In genomic region chr9:125455876-125456275, GRCh38 we compare ENCODE assay signal across 21 cellular contexts.
DNase-seq lines count a peak whose midpoint lies in the region; ATAC-seq, FAIRE-seq and TF ChIP-seq lines count a peak whose summit lies in the region.
"Had no signal": no experiment of that assay in that cellular context is flagged by ENCODE, and none has a peak within 500 bp of the region (broad histone marks: within the 10 kb centered on the region; RNA-seq: fewer than 3 reads in every experiment).

No MANE protein-coding gene starts in this region.

- H3K27me3 Mint-ChIP-seq in WTC11 (ENCODE audit: low read depth): peaks cover 2% of the 10 kb centered on the region
- H3K27me3 Mint-ChIP-seq: CD4-positive, alpha-beta memory T cell had no signal

- H3K27ac Mint-ChIP-seq in WTC11: no peak overlapping the region
- H3K27ac Mint-ChIP-seq: HFFc6 had no signal

- H3K27ac ChIP-seq in HCT116 (ENCODE audit: low read depth, low read length) (no peak overlapping the region), K562 (ENCODE audit: extremely low read depth, low read depth, low read length) (no peak overlapping the region)

- no peak for DNase-seq in HCT116 (ENCODE audit: low read depth, low spot score)
- peak; percentile 10 for DNase-seq in OCI-M1 (lab: John Stamatoyannopoulos, UW)
- DNase-seq in WTC11 (ENCODE audit: low spot score): no peak
- no peak for DNase-seq in K562 (ENCODE audit: extremely low read depth in 1 of 4, low spot score in 3 of 4)
- no peak for DNase-seq in GOT3 (lab: John Stamatoyannopoulos, UW)
- no peak for DNase-seq in 8988T
- DNase-seq in DMS79 treated with DMSO at 0.1 percent for 48 hours (lab: John Stamatoyannopoulos, UW): no peak
- DNase-seq: C1 segment of cervical spinal cord; Calu3; CD4-positive, alpha-beta memory T cell; COR-L47; DMS53; DND-41; H7; HCEC 1CT; HFFc6 had no signal

- H3K4me3 Mint-ChIP-seq in WTC11: no peak overlapping the region
- H3K4me3 Mint-ChIP-seq: CD4-positive, alpha-beta memory T cell; HFFc6 had no signal

- TF ChIP-seq CTCF in HCT116 (IDR thresholded peaks at IDR 0.05 in 2 of 3, conservative IDR thresholded peaks at IDR 0.05 in 1 of 3; ENCODE audit: borderline replicate concordance in 1 of 3, insufficient read depth in 1 of 3, low read depth in 2 of 3, low read length in 2 of 3) (no peak), WTC11 (IDR thresholded peaks at IDR 0.05) (no peak), K562 (IDR thresholded peaks at IDR 0.05 in 2 of 3, conservative IDR thresholded peaks at IDR 0.05 in 1 of 3; ENCODE audit: insufficient read depth in 2 of 3, low read depth in 1 of 3, low read length in 3 of 3) (no peak)

- H3K9me2 ChIP-seq in HCT116 (ENCODE audit: insufficient read depth): no peaks in the 10 kb centered on the region

- H3K79me2 ChIP-seq in HCT116 (ENCODE audit: insufficient read depth, low read length) (no peaks in the 10 kb centered on the region), K562 (ENCODE audit: control insufficient read depth, insufficient read depth, low read length) (no peaks in the 10 kb centered on the region)

- no peaks in the 10 kb centered on the region for H4K20me1 ChIP-seq in HCT116 (ENCODE audit: insufficient read depth)
- no peaks in the 10 kb centered on the region for H4K20me1 ChIP-seq in K562 (replicated peaks; ENCODE audit: control insufficient read depth, insufficient read depth, low read length)

- no peak for TF ChIP-seq EP300 in K562 (IDR thresholded peaks at IDR 0.05; ENCODE audit: low read length)

- H3K4me3 ChIP-seq in HCT116 (replicated peaks in 1 of 2; ENCODE audit: low read depth in 1 of 2, low read length in 2 of 2) (no peak overlapping the region), K562 (no peak overlapping the region)

- no peak for ATAC-seq in HCT116
- no peak for ATAC-seq in WTC11
- ATAC-seq in K562: no peak
- ATAC-seq in HG03280 (IDR thresholded peaks at IDR 0.05; ENCODE audit: unreplicated experiment): no peak

- H3K27me3 ChIP-seq in HCT116 (ENCODE audit: insufficient read depth, low read length) (no peaks in the 10 kb centered on the region), K562 (ENCODE audit: control insufficient read depth in 2 of 2, insufficient read depth in 2 of 2, low read length in 2 of 2) (no peaks in the 10 kb centered on the region)

- CTCF ChIA-PET in HCT116 (lab: Charles Lee): no interaction called here
- CTCF ChIA-PET in WTC11 (lab: Charles Lee): no interaction called here
- CTCF ChIA-PET in K562 (lab: Yijun Ruan, JAX; ENCODE audit: low intra/inter-chr PET ratio): no interaction called here

- H3K4me2 ChIP-seq in HCT116 (ENCODE audit: low read length): no peak overlapping the region
- no peak overlapping the region for H3K4me2 ChIP-seq in K562 (ENCODE audit: insufficient read depth, low read length)

- intact Hi-C loops in HCT116 (cut with micrococcal nuclease): no loop called here
- intact Hi-C loops in K562 (cut with micrococcal nuclease): no loop called here

- H3K36me3 ChIP-seq in HCT116 (ENCODE audit: control insufficient read depth in 1 of 2, insufficient read depth in 2 of 2, low read length in 2 of 2) (no peaks in the 10 kb centered on the region), K562 (ENCODE audit: control insufficient read depth, insufficient read depth, low read length) (peaks cover 5% of the 10 kb centered on the region; the same call in 1 of the 3 replicates)

- no peaks in the 10 kb centered on the region for H3K9me1 ChIP-seq in K562 (ENCODE audit: control insufficient read depth, insufficient read depth, low read length)

- RAD21 ChIA-PET in HCT116 (lab: Charles Lee; ENCODE audit: low non-redundant PET in 1 of 2, low total read pairs in 2 of 2, uncharacterized antibody in 2 of 2, unreplicated experiment in 2 of 2): no interaction called here

- POLR2A ChIA-PET in HCT116 (lab: Charles Lee): no interaction called here
- POLR2A ChIA-PET in WTC11 (lab: Charles Lee): no interaction called here
- POLR2A ChIA-PET in K562 (lab: Yijun Ruan, JAX): interaction anchor here (1.7 kb wide), 1 partner anchor 18 kb away, joined by 3 read pairs; no protein-coding TSS in a partner anchor

- H3K36me3 Mint-ChIP-seq in WTC11: peaks cover 71% of the 10 kb centered on the region

- H3K4me1 Mint-ChIP-seq in WTC11: peaks cover 14% of the 10 kb centered on the region

- peaks cover 9 to 13% of the 10 kb centered on the region in 2 experiments; a peak in 2 of 4 replicates for H3K9me3 ChIP-seq in HCT116 (ENCODE audit: control insufficient read depth in 1 of 2, insufficient read depth in 1 of 2, low read depth in 1 of 2, low read length in 2 of 2)
- peaks cover 18% of the 10 kb centered on the region for H3K9me3 ChIP-seq in K562 (replicated peaks; ENCODE audit: control insufficient read depth, insufficient read depth, low read depth, low read length)

- 100% methylated on average over 4 of the region's 4 CpGs for WGBS in K562 (ENCODE audit: insufficient coverage, low coverage, missing lambda C conversion rate)

- H3K9ac ChIP-seq in HCT116 (ENCODE audit: low read length) (no peak overlapping the region), K562 (ENCODE audit: insufficient read depth in 1 of 2, low read depth in 2 of 2, low read length in 2 of 2) (no peak overlapping the region)

- H3K4me1 ChIP-seq in HCT116 (ENCODE audit: control insufficient read depth in 1 of 2, insufficient read depth in 2 of 2, low read length in 2 of 2) (no peaks in the 10 kb centered on the region), K562 (replicated peaks in 1 of 2; ENCODE audit: control insufficient read depth in 2 of 2, insufficient read depth in 2 of 2, low read length in 2 of 2) (no peaks in the 10 kb centered on the region; a peak in 1 of 5 replicates)

- peaks cover 38% of the 10 kb centered on the region for H3K9me3 Mint-ChIP-seq in WTC11

- TF ChIP-seq POLR2A in HCT116 (IDR thresholded peaks at IDR 0.05; ENCODE audit: borderline replicate concordance, extremely low read depth, insufficient read depth, insufficient read length) (no peak), K562 (conservative IDR thresholded peaks at IDR 0.05) (no peak)

- H2AFZ ChIP-seq in HCT116 (ENCODE audit: low read depth, low read length, poor library complexity, severe bottlenecking) (no peak overlapping the region), K562 (ENCODE audit: low read depth, low read length) (no peak overlapping the region)

- in situ Hi-C loops in K562 (cut with MboI): no loop called here

- no peak for FAIRE-seq in K562 (lab: Jason Lieb, UNC)
- FAIRE-seq: G401.6, GM12891, GM18507, H1 had no signal

- no peak for TF ChIP-seq RAD21 in HCT116 (IDR thresholded peaks at IDR 0.05; ENCODE audit: low read depth)
- TF ChIP-seq RAD21 in K562 (CRISPR knock-in tag; conservative IDR thresholded peaks at IDR 0.05 in 1 of 2, IDR thresholded peaks at IDR 0.05 in 1 of 2): no peak

- BruUV-seq in HCT116 (replicated peaks; lab: Mats Ljungman, UMichigan) (TSS peak; percentile 25), K562 (replicated peaks; lab: Mats Ljungman, UMichigan) (no TSS peak)

TF ChIP-seq in HCT116, 20 proteins besides CTCF, POLR2A, EP300 and RAD21 (continues in another document):
- no peak for TF ChIP-seq YY1 (IDR thresholded peaks at IDR 0.05; ENCODE audit: extremely low read depth, insufficient replicate concordance, low read depth, low read length)
- no peak for TF ChIP-seq TCF7L2 (IDR thresholded peaks at IDR 0.05; ENCODE audit: borderline replicate concordance, extremely low read depth, insufficient read depth, insufficient read length)
- TF ChIP-seq, protein P1, sequence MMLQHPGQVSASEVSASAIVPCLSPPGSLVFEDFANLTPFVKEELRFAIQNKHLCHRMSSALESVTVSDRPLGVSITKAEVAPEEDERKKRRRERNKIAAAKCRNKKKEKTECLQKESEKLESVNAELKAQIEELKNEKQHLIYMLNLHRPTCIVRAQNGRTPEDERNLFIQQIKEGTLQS (IDR thresholded peaks at IDR 0.05): no peak
- TF ChIP-seq JUND (IDR thresholded peaks at IDR 0.05): no peak
- no peak for TF ChIP-seq ELF1 (IDR thresholded peaks at IDR 0.05; ENCODE audit: borderline replicate concordance, low read depth)
- TF ChIP-seq POLR2AphosphoS5 (IDR thresholded peaks at IDR 0.05; ENCODE audit: low read depth, low read length): no peak
- no peak for TF ChIP-seq ZFX (IDR thresholded peaks at IDR 0.05)
- no peak for TF ChIP-seq CEBPB (IDR thresholded peaks at IDR 0.05; ENCODE audit: low read depth)
- TF ChIP-seq ZNF274 (IDR thresholded peaks at IDR 0.05; ENCODE audit: low read depth, low read length): no peak

TF ChIP-seq in WTC11, 78 proteins besides CTCF, POLR2A, EP300 and RAD21:
- TF ChIP-seq ZNF317 (CRISPR knock-in tag; IDR thresholded peaks at IDR 0.05; ENCODE audit: borderline replicate concordance, low read depth) (peak; percentile 87), EMX1 (CRISPR knock-in tag; IDR thresholded peaks at IDR 0.05) (no peak)

TF ChIP-seq in K562, 482 proteins besides CTCF, POLR2A, EP300 and RAD21 (continues in another document):
- no peak for TF ChIP-seq E2F5 (CRISPR knock-in tag; IDR thresholded peaks at IDR 0.05)
- peak; percentile 93 for TF ChIP-seq TRIM28 (IDR thresholded peaks at IDR 0.05)
